1 cellular context compared by ENCODE assay signal in the genomic region with DNA sequence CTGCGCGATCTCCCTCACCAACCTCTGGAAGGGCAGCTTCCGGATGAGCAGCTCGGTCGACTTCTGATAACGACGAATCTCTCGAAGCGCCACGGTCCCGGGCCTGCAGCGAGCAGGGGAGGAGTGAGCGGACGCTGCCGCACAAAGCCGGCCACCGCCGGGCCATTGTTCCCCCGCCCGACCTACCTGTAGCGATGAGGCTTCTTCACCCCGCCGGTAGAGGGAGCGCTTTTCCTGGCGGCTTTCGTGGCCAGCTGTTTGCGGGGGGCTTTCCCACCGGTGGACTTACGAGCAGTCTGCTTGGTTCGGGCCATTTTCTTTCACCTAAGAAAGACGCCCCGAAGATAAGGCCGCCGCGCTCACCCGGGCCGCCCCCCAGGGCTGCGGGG.
TF ChIP-seq lines count a peak whose summit lies in the region.

No MANE protein-coding gene starts in this region.

TF ChIP-seq in K562, 482 proteins besides CTCF, POLR2A, EP300 and RAD21 (continued from another document and continues in another):
- no peak for TF ChIP-seq ZNF592 (IDR thresholded peaks at IDR 0.05)
- peak; percentile 73 for TF ChIP-seq SNRNP70 (optimal IDR thresholded peaks at IDR 0.05; ENCODE audit: low read depth, low read length)
- 0 out of 2 replicates have a peak, but pooled peaks have one; percentile 78 for TF ChIP-seq MED1 (CRISPR knock-in tag; IDR thresholded peaks at IDR 0.05; ENCODE audit: borderline replicate concordance)
- TF ChIP-seq TSC22D4 (tag; IDR thresholded peaks at IDR 0.05) = no peak
- no peak for TF ChIP-seq ZNF311 (CRISPR knock-in tag; IDR thresholded peaks at IDR 0.05)
- TF ChIP-seq ZNF551 (CRISPR knock-in tag; IDR thresholded peaks at IDR 0.05) = 0 out of 2 replicates have a peak, but pooled peaks have one; percentile 37
- TF ChIP-seq HDAC2 (IDR thresholded peaks at IDR 0.05) = peak; percentile 19; the same call in 1 of the 2 replicates
- TF ChIP-seq ZKSCAN3 (CRISPR knock-in tag; IDR thresholded peaks at IDR 0.05) = no peak
- no peak for TF ChIP-seq ZNF79 (CRISPR knock-in tag; IDR thresholded peaks at IDR 0.05; ENCODE audit: low read depth)
- peak; percentile 10; the same call in 1 of the 2 replicates for TF ChIP-seq PHB (CRISPR knock-in tag; IDR thresholded peaks at IDR 0.05)
- peak; percentile 10 to 77; a peak in 3 of 4 replicates for TF ChIP-seq MLLT1 (IDR thresholded peaks at IDR 0.05)
- TF ChIP-seq TOE1 (IDR thresholded peaks at IDR 0.05; ENCODE audit: borderline replicate concordance) = no peak
- TF ChIP-seq TOE1 (CRISPR knock-in tag; IDR thresholded peaks at IDR 0.05; ENCODE audit: borderline replicate concordance, low read depth) = 0 out of 2 replicates have a peak, but pooled peaks have one; percentile 55
- TF ChIP-seq PRDM10 (IDR thresholded peaks at IDR 0.05; ENCODE audit: partially characterized antibody) = peak; percentile 35
- TF ChIP-seq ZC3H4 (CRISPR knock-in tag; IDR thresholded peaks at IDR 0.05; ENCODE audit: borderline replicate concordance) = peak; percentile 94
- peak in 2 of 3 experiments; percentile 7 to 30 for TF ChIP-seq YY1 (IDR thresholded peaks at IDR 0.05; ENCODE audit: borderline replicate concordance in 1 of 3, control insufficient read depth in 1 of 3, extremely low read depth in 1 of 3, insufficient read depth in 3 of 3, insufficient read length in 1 of 3, insufficient replicate concordance in 2 of 3, low read depth in 1 of 3, low read length in 2 of 3)
- no peak for TF ChIP-seq JUN (IDR thresholded peaks at IDR 0.05; ENCODE audit: borderline replicate concordance, low read depth, low read length)
- TF ChIP-seq JUN (CRISPR knock-in tag; IDR thresholded peaks at IDR 0.05; ENCODE audit: borderline replicate concordance) = 0 out of 2 replicates have a peak, but pooled peaks have one; percentile 30
- no peak for TF ChIP-seq DDX20 (tag; IDR thresholded peaks at IDR 0.05; ENCODE audit: low read depth)
- peak; percentile 26 for TF ChIP-seq RBM39 (optimal IDR thresholded peaks at IDR 0.05; ENCODE audit: low read depth, low read length)
- no peak for TF ChIP-seq ZNF277 (CRISPR knock-in tag; IDR thresholded peaks at IDR 0.05; ENCODE audit: borderline replicate concordance)
- peak; percentile 50; the same call in 1 of the 2 replicates for TF ChIP-seq ZNF165 (CRISPR knock-in tag; IDR thresholded peaks at IDR 0.05; ENCODE audit: borderline replicate concordance)
- no peak; a peak in 2 of 4 replicates for TF ChIP-seq FOXA3 (CRISPR knock-in tag; conservative IDR thresholded peaks at IDR 0.05 in 1 of 2, IDR thresholded peaks at IDR 0.05 in 1 of 2)
- peak; percentile 56; the same call in 1 of the 2 replicates for TF ChIP-seq ZNF41 (CRISPR knock-in tag; conservative IDR thresholded peaks at IDR 0.05)
- TF ChIP-seq SOX6 (IDR thresholded peaks at IDR 0.05) = peak; percentile 23; the same call in 1 of the 2 replicates
- TF ChIP-seq CBFA2T3 (IDR thresholded peaks at IDR 0.05) = 0 out of 2 replicates have a peak, but pooled peaks have one; percentile 18
- peak; percentile 71 for TF ChIP-seq DACH1 (IDR thresholded peaks at IDR 0.05; ENCODE audit: partially characterized antibody)
- no peak for TF ChIP-seq PRPF4 (IDR thresholded peaks at IDR 0.05; ENCODE audit: insufficient read depth, low read depth, low read length, poor library complexity, severe bottlenecking)
- TF ChIP-seq CTCFL (IDR thresholded peaks at IDR 0.05; ENCODE audit: borderline replicate concordance, insufficient read depth, low read depth, low read length, poor library complexity, severe bottlenecking) = peak; percentile 93
- TF ChIP-seq XRCC5 (IDR thresholded peaks at IDR 0.05; ENCODE audit: low read depth, low read length) = 0 out of 2 replicates have a peak, but pooled peaks have one; percentile 10
- no peak for TF ChIP-seq HMG20B (CRISPR knock-in tag; IDR thresholded peaks at IDR 0.05)
- peak; percentile 20; the same call in 1 of the 2 replicates for TF ChIP-seq ZNF124 (CRISPR knock-in tag; IDR thresholded peaks at IDR 0.05)
- 0 out of 2 replicates have a peak, but pooled peaks have one; percentile 19 for TF ChIP-seq POLR2AphosphoS5 (IDR thresholded peaks at IDR 0.05; ENCODE audit: control insufficient read depth, insufficient read depth, low read depth, low read length)
- TF ChIP-seq SIN3A (IDR thresholded peaks at IDR 0.05; ENCODE audit: borderline replicate concordance in 2 of 2, control insufficient read depth in 1 of 2, low read depth in 2 of 2, low read length in 2 of 2) = peak in 1 of 2 experiments; percentile 6; a peak in 1 of 4 replicates
- TF ChIP-seq USF1 (CRISPR knock-in tag; IDR thresholded peaks at IDR 0.05) = no peak
- TF ChIP-seq CXXC5 (CRISPR knock-in tag; IDR thresholded peaks at IDR 0.05) = 0 out of 2 replicates have a peak, but pooled peaks have one; percentile 3
- peak; percentile 8; the same call in 1 of the 2 replicates for TF ChIP-seq PTBP1 (IDR thresholded peaks at IDR 0.05; ENCODE audit: low read depth, low read length)
- TF ChIP-seq HINFP (tag; conservative IDR thresholded peaks at IDR 0.05; ENCODE audit: low read depth) = peak; percentile 67
- TF ChIP-seq, protein P1, sequence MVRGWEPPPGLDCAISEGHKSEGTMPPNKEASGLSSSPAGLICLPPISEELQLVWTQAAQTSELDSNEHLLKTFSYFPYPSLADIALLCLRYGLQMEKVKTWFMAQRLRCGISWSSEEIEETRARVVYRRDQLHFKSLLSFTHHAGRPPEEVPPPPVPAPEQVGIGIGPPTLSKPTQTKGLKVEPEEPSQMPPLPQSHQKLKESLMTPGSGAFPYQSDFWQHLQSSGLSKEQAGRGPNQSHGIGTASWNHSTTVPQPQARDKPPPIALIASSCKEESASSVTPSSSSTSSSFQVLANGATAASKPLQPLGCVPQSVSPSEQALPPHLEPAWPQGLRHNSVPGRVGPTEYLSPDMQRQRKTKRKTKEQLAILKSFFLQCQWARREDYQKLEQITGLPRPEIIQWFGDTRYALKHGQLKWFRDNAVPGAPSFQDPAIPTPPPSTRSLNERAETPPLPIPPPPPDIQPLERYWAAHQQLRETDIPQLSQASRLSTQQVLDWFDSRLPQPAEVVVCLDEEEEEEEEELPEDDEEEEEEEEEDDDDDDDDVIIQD (CRISPR knock-in tag; IDR thresholded peaks at IDR 0.05) = 0 out of 2 replicates have a peak, but pooled peaks have one; percentile 67
- TF ChIP-seq, protein P2, sequence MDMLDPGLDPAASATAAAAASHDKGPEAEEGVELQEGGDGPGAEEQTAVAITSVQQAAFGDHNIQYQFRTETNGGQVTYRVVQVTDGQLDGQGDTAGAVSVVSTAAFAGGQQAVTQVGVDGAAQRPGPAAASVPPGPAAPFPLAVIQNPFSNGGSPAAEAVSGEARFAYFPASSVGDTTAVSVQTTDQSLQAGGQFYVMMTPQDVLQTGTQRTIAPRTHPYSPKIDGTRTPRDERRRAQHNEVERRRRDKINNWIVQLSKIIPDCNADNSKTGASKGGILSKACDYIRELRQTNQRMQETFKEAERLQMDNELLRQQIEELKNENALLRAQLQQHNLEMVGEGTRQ (CRISPR knock-in tag; IDR thresholded peaks at IDR 0.05) = no peak; the same call in 1 of the 2 replicates
